Comparison of ENCODE assay signal across 13 cellular contexts in the genomic region with DNA sequence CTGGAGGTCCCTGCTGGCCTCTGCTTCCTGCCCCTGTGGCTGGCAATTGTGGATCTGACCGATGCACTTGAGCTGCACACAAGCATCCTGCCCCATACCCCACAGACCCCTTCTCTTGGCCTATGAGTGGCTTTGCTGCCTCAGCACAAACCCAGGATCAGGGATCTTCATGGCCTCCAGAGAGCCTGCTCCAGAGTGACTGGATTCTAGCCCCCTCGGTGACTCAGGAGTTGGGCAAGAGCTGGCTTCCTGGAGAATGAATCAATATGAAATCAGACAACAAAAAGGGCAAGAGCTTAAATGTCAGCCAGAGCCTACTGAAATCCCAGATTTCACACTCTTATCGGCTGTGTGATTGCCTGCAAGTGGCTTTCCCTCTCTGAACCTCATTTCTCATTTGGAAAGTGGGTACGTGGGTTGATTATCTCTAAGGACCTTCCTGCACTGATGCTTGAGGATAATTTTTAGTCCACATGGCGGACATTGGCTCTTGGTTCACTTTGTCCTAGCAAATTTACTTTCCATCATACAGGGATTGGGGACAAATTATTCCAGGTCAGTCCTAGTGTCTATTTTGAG.
A peak's percentile ranks its signal among the peaks of the same experiment; 100 is the strongest.
DNase-seq lines count a peak whose midpoint lies in the region; ATAC-seq and TF ChIP-seq lines count a peak whose summit lies in the region.
"Had no signal": no experiment of that assay in that cellular context is flagged by ENCODE, and none has a peak within 500 bp of the region (broad histone marks: within the 10 kb centered on the region; RNA-seq: fewer than 3 reads in every experiment).

No MANE protein-coding gene starts in this region.

- no peak overlapping the region for H3K27ac Mint-ChIP-seq in progenitor cell of endocrine pancreas
- H3K27ac Mint-ChIP-seq: memory B cell had no signal

- intact Hi-C loops in posterior vena cava (cut with DNase I), result no loop called here

- no peaks in the 10 kb centered on the region for H3K4me1 Mint-ChIP-seq in progenitor cell of endocrine pancreas (ENCODE audit: low read depth)
- H3K4me1 Mint-ChIP-seq: memory B cell had no signal

- TF ChIP-seq CTCF in RWPE1 (conservative IDR thresholded peaks at IDR 0.05; ENCODE audit: low read depth), result no peak
- no peak for TF ChIP-seq CTCF in progenitor cell of endocrine pancreas (IDR thresholded peaks at IDR 0.05; ENCODE audit: unreplicated experiment)

- CTCF ChIA-PET in RWPE1 (lab: Yijun Ruan, JAX), result interaction anchor here (0.6 kb wide), 1 partner anchor 83 kb away, joined by 3 read pairs; no protein-coding TSS in a partner anchor

- ATAC-seq in GM18868 (IDR thresholded peaks at IDR 0.05; ENCODE audit: unreplicated experiment), result no peak

- POLR2A ChIA-PET in RWPE1 (lab: Yijun Ruan, JAX; ENCODE audit: low non-redundant PET), result no interaction called here

- H3K27me3 Mint-ChIP-seq in progenitor cell of endocrine pancreas, result no peaks in the 10 kb centered on the region

- H3K4me3 Mint-ChIP-seq in progenitor cell of endocrine pancreas (ENCODE audit: low read depth), result no peak overlapping the region
- H3K4me3 Mint-ChIP-seq: memory B cell had no signal

- peaks cover 8% of the 10 kb centered on the region for H3K9me3 Mint-ChIP-seq in progenitor cell of endocrine pancreas (ENCODE audit: low read depth)

- DNase-seq in GM03348 (ENCODE audit: low spot score) (peak; percentile 91), RWPE1 (ENCODE audit: low spot score) (peak; percentile 81), fibroblast of gingiva (ENCODE audit: low read depth) (peak; percentile 90), posterior vena cava (ENCODE audit: low spot score) (peak; percentile 89), DMS114 treated with DMSO at 0.1 percent for 48 hours (lab: John Stamatoyannopoulos, UW; ENCODE audit: unreplicated experiment) (no peak), progenitor cell of endocrine pancreas (ENCODE audit: low spot score, unreplicated experiment) (no peak), retina (no peak)
- DNase-seq: activated CD8-positive, alpha-beta memory T cell treated with anti-CD3 and anti-CD28 coated beads, Interleukin-2, amount 50 U/mL, for 4 hours; MM.1S; NCI-H774 had no signal

- H3K36me3 Mint-ChIP-seq in progenitor cell of endocrine pancreas (ENCODE audit: insufficient read depth), result peaks cover 3% of the 10 kb centered on the region
- H3K36me3 Mint-ChIP-seq: memory B cell had no signal

- H3K27ac ChIP-seq in RWPE1, result peak overlapping the region; percentile 79
- H3K27ac ChIP-seq: ascending aorta had no signal

Comparison
In these comparisons a context has a peak if more than half of its experiments do, and no peak if none do; other contexts are left out.
1. DNase-seq: peak in GM03348 (single experiment), RWPE1 (single experiment), fibroblast of gingiva (single experiment) and posterior vena cava (single experiment); none in DMS114 treated with DMSO at 0.1 percent for 48 hours (single experiment), progenitor cell of endocrine pancreas (single experiment) and retina (single experiment).